21 cellular contexts compared by ENCODE assay signal in the genomic region with DNA sequence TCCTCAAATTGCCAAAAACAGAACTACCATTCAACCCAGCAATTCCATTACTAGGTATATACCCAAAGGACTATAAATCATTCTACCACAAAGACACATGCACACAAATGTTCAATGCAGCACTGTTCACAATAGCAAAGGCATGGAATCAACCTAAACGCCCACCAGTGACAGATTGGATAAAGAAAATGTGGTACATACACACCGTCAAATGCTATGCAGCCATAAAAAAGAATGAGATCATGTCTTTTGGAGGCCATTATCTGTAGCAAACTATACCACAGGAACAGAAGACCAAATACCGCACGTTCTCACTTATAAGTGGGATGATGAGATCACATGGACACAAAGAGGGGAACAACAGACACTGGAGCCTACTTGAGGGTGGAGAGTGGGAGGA.
"Had no signal": no experiment of that assay in that cellular context is flagged by ENCODE, and none has a peak within 500 bp of the region (broad histone marks: within the 10 kb centered on the region; RNA-seq: fewer than 3 reads in every experiment).

No MANE protein-coding gene starts in this region.

- H3K9me3 ChIP-seq: body of pancreas, ovary, prostate gland, right atrium auricular region, tibial artery had no signal

- H3K27ac ChIP-seq: body of pancreas, cardiac muscle cell, epithelial cell of prostate, ovary, VCaP had no signal

- H3K4me1 ChIP-seq: body of pancreas, prostate gland had no signal

- DNase-seq: activated CD4-positive, alpha-beta memory T cell treated with anti-CD3 and anti-CD28 coated beads, Interleukin-2, amount 10 ng/mL, durations not matched to agents 7 days and 5 days; activated CD4-positive, alpha-beta T cell treated with anti-CD3 and anti-CD28 coated beads, Interleukin-2, amount 10 ng/mL, durations not matched to agents 24 days and 14 days; activated effector memory CD4-positive, alpha-beta T cell treated with Interleukin-2 at 50 U/mL for 16 hours; activated naive CD4-positive, alpha-beta T cell treated with anti-CD3 and anti-CD28 coated beads for 36 hours; activated naive CD8-positive, alpha-beta T cell treated with anti-CD3 and anti-CD28 coated beads, Interleukin-2, amount 10 ng/mL, durations not matched to agents 7 days and 5 days; activated T-cell treated with anti-CD3 and anti-CD28 coated beads, Interleukin-2, amount 50 U/mL, for 72 hours; amygdala; body of pancreas; foreskin fibroblast; hippocampal formation; ovary; stimulated activated CD4-positive, alpha-beta T cell treated with anti-CD3 and anti-CD28 coated beads, Interleukin-1b, Interleukin-23, amount 100 ng/mL, for 48 hours; substantia nigra; tibial artery had no signal

- H3K27me3 ChIP-seq: body of pancreas, cardiac muscle cell, ovary, right atrium auricular region, tibial artery had no signal

- H3K36me3 ChIP-seq: cardiac muscle cell, ovary, prostate gland, right atrium auricular region, tibial artery had no signal

- H3K4me3 ChIP-seq: body of pancreas, cardiac muscle cell, ovary, prostate gland, right atrium auricular region, tibial artery had no signal

- ATAC-seq: activated CD4-positive, CD25-positive, alpha-beta regulatory T cell treated with anti-CD3 and anti-CD28 coated beads, Interleukin-2, amount 50 U/mL, for 24 hours; activated T-cell treated with anti-CD3 and anti-CD28 coated beads, Interleukin-2, amount 50 U/mL, for 72 hours; body of pancreas; natural killer cell treated with Interleukin-12 subunit alpha and Interleukin-12 subunit beta and Interleukin-15 and Interleukin-18, amount 100 ng/mL, for 72 hours had no signal
